ENCODE assay signal across 15 cellular contexts in the genomic region with DNA sequence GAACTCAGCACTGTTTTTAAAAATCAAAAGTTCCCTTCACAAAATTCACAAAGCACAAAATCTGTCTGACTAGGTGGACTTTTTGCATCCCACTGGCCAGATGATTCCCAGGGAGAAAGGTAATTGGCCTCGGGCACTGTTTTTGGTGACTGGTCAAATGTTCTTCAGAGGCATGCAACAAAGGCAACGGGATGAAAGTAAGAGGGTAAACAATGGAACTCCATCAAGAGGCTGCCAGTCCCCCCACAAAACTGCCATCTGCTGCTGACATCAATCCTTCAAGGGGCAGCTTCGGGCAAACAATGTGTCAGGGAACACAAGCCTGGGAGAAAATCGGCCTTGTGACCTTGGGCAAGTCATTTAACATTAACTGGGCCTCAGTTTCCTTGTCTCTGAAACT. TPM values are rescaled to one million over a fixed set of nuclear protein-coding genes. Genes with fewer than 3 reads are reported as not detected.
A peak's percentile ranks its signal among the peaks of the same experiment; 100 is the strongest.
DNase-seq lines count a peak whose midpoint lies in the region; ATAC-seq and TF ChIP-seq lines count a peak whose summit lies in the region.
"Had no signal": no experiment of that assay in that cellular context is flagged by ENCODE, and none has a peak within 500 bp of the region (broad histone marks: within the 10 kb centered on the region; RNA-seq: fewer than 3 reads in every experiment).

No MANE protein-coding gene starts in this region.

- H3K79me2 ChIP-seq in mammary epithelial cell (ENCODE audit: insufficient read depth, low read length), result peaks cover 82% of the 10 kb centered on the region

- H3K9me3 Mint-ChIP-seq in mesothelial cell of epicardium (no peaks in the 10 kb centered on the region), type B pancreatic cell (peaks cover 5% of the 10 kb centered on the region)
- no peaks in the 10 kb centered on the region for H3K9me3 Mint-ChIP-seq in activated CD4-positive, alpha-beta memory T cell treated with anti-CD3 and anti-CD28 coated beads, Interleukin-2, amount 10 ng/mL, durations not matched to agents 7 days and 5 days

- DNase-seq in NCI-H82 (lab: John Stamatoyannopoulos, UW) (peak; percentile 6), NCI-H82 treated with DMSO at 0.1 percent for 48 hours (lab: John Stamatoyannopoulos, UW; ENCODE audit: unreplicated experiment) (no peak), mammary epithelial cell (no peak), mesothelial cell of epicardium (ENCODE audit: low spot score in 2 of 2, unreplicated experiment in 2 of 2) (no peak), type B pancreatic cell (ENCODE audit: extremely low spot score, unreplicated experiment) (no peak)
- no peak for DNase-seq in activated CD4-positive, alpha-beta memory T cell treated with anti-CD3 and anti-CD28 coated beads, Interleukin-2, amount 10 ng/mL, durations not matched to agents 7 days and 5 days
- DNase-seq: MV-4-11, NCI-H1417 treated with DMSO at 0.1 percent for 48 hours, NCI-H1930, PC-3 had no signal

- POLR2A ChIA-PET in activated CD4-positive, alpha-beta memory T cell treated with anti-CD3 and anti-CD28 coated beads, Interleukin-2, amount 10 ng/mL, durations not matched to agents 7 days and 5 days (lab: Charles Lee), result no interaction called here

- intact Hi-C loops in mammary epithelial cell (cut with micrococcal nuclease), result loop anchor here (5.0 kb wide), 2 partner anchors 164 to 274 kb away; no protein-coding TSS in a partner anchor

- H3K4me1 ChIP-seq in mammary epithelial cell (ENCODE audit: insufficient read depth, low read length), result peaks cover 38% of the 10 kb centered on the region

- no peaks in the 10 kb centered on the region for H3K9me3 ChIP-seq in mammary epithelial cell (replicated peaks; ENCODE audit: insufficient read depth, low read length)
- H3K9me3 ChIP-seq: A549 had no signal

- H3K4me3 Mint-ChIP-seq in mesothelial cell of epicardium, result peak overlapping the region; percentile 4
- H3K4me3 Mint-ChIP-seq in type B pancreatic cell, result peak overlapping the region; percentile 77
- no peak overlapping the region for H3K4me3 Mint-ChIP-seq in activated CD4-positive, alpha-beta memory T cell treated with anti-CD3 and anti-CD28 coated beads, Interleukin-2, amount 10 ng/mL, durations not matched to agents 7 days and 5 days

- no peaks in the 10 kb centered on the region for H3K27me3 ChIP-seq in mammary epithelial cell (ENCODE audit: insufficient read depth, low read length)
- H3K27me3 ChIP-seq: BLaER1 treated with 17β-estradiol and CSF1 and Interleukin-3, amounts not matched to agents 10 nM and 100 nM had no signal

- CTCF ChIA-PET in mammary epithelial cell (lab: Charles Lee; ENCODE audit: low non-redundant PET), result no interaction called here
- CTCF ChIA-PET in activated CD4-positive, alpha-beta memory T cell treated with anti-CD3 and anti-CD28 coated beads, Interleukin-2, amount 10 ng/mL, durations not matched to agents 7 days and 5 days (lab: Charles Lee), result no interaction called here

- H3K4me1 Mint-ChIP-seq in mesothelial cell of epicardium (peaks cover 74% of the 10 kb centered on the region), type B pancreatic cell (ENCODE audit: unreplicated experiment) (peaks cover 64% of the 10 kb centered on the region)
- peaks cover 20% of the 10 kb centered on the region for H3K4me1 Mint-ChIP-seq in activated CD4-positive, alpha-beta memory T cell treated with anti-CD3 and anti-CD28 coated beads, Interleukin-2, amount 10 ng/mL, durations not matched to agents 7 days and 5 days

- no peak overlapping the region for H2AFZ ChIP-seq in mammary epithelial cell (ENCODE audit: low read depth, low read length)

- TF ChIP-seq CTCF in mammary epithelial cell (conservative IDR thresholded peaks at IDR 0.05 in 1 of 2, IDR thresholded peaks at IDR 0.05 in 1 of 2; ENCODE audit: extremely low read depth in 1 of 2, insufficient read depth in 1 of 2, low read depth in 1 of 2, low read length in 2 of 2), result no peak
- TF ChIP-seq CTCF in mesothelial cell of epicardium (IDR thresholded peaks at IDR 0.05; ENCODE audit: unreplicated experiment), result no peak
- TF ChIP-seq CTCF in type B pancreatic cell (conservative IDR thresholded peaks at IDR 0.05), result no peak

- no peaks in the 10 kb centered on the region for H4K20me1 ChIP-seq in mammary epithelial cell (ENCODE audit: insufficient read depth, low read length)

- WGBS in mammary epithelial cell (ENCODE audit: low coverage, missing lambda C conversion rate), result 94% methylated on average over 4 of the region's 4 CpGs

- peak overlapping the region; percentile 58 to 94 (median 89) for H3K4me3 ChIP-seq in mammary epithelial cell (replicated peaks in 1 of 3; ENCODE audit: insufficient read depth in 1 of 3, low read depth in 2 of 3, low read length in 3 of 3)
- H3K4me3 ChIP-seq: A549; BLaER1 treated with 17β-estradiol and CSF1 and Interleukin-3, amounts not matched to agents 10 nM and 100 nM had no signal

- peak overlapping the region; percentile 82 for H3K4me2 ChIP-seq in mammary epithelial cell (ENCODE audit: insufficient read depth, low read depth, low read length)
- H3K4me2 ChIP-seq: A549 had no signal

- peak overlapping the region; percentile 46 for H3K9ac ChIP-seq in mammary epithelial cell (ENCODE audit: insufficient read depth, low read length)
- H3K9ac ChIP-seq: BLaER1 treated with 17β-estradiol and CSF1 and Interleukin-3, amounts not matched to agents 10 nM and 100 nM had no signal

- H3K36me3 Mint-ChIP-seq in mesothelial cell of epicardium, result peaks cover 4% of the 10 kb centered on the region
- peaks cover 9% of the 10 kb centered on the region for H3K36me3 Mint-ChIP-seq in type B pancreatic cell
- no peaks in the 10 kb centered on the region for H3K36me3 Mint-ChIP-seq in activated CD4-positive, alpha-beta memory T cell treated with anti-CD3 and anti-CD28 coated beads, Interleukin-2, amount 10 ng/mL, durations not matched to agents 7 days and 5 days (ENCODE audit: low read depth)

- H3K36me3 ChIP-seq in mammary epithelial cell (ENCODE audit: insufficient read depth, low read length), result peaks cover 2% of the 10 kb centered on the region
- H3K36me3 ChIP-seq: BLaER1 treated with 17β-estradiol and CSF1 and Interleukin-3, amounts not matched to agents 10 nM and 100 nM had no signal

- peak overlapping the region; percentile 73 for H3K27ac Mint-ChIP-seq in mesothelial cell of epicardium
- no peak overlapping the region for H3K27ac Mint-ChIP-seq in type B pancreatic cell
- no peak overlapping the region for H3K27ac Mint-ChIP-seq in activated CD4-positive, alpha-beta memory T cell treated with anti-CD3 and anti-CD28 coated beads, Interleukin-2, amount 10 ng/mL, durations not matched to agents 7 days and 5 days

- H3K27me3 Mint-ChIP-seq in mesothelial cell of epicardium (ENCODE audit: low read depth) (no peaks in the 10 kb centered on the region), type B pancreatic cell (no peaks in the 10 kb centered on the region)
- H3K27me3 Mint-ChIP-seq in activated CD4-positive, alpha-beta memory T cell treated with anti-CD3 and anti-CD28 coated beads, Interleukin-2, amount 10 ng/mL, durations not matched to agents 7 days and 5 days, result peaks cover 24% of the 10 kb centered on the region

- in situ Hi-C loops in mammary epithelial cell (cut with MboI; ENCODE audit: low sequenced_read_pairs in 2 of 2), result no loop called here

- BruUV-seq in mammary epithelial cell (replicated peaks; lab: Mats Ljungman, UMichigan), result no TSS peak

- dilution Hi-C loops in mammary epithelial cell (cut with HindIII; ENCODE audit: low sequenced_read_pairs), result no loop called here

- ATAC-seq in HG03196 (IDR thresholded peaks at IDR 0.05; ENCODE audit: unreplicated experiment) (no peak), HG02884 (IDR thresholded peaks at IDR 0.05; ENCODE audit: unreplicated experiment) (no peak)
- ATAC-seq: A549, PC-3 had no signal

- H3K27ac ChIP-seq in mammary epithelial cell (ENCODE audit: insufficient read depth, low read depth, low read length), result no peak overlapping the region
- H3K27ac ChIP-seq: A549; BLaER1 treated with 17β-estradiol and CSF1 and Interleukin-3, amounts not matched to agents 10 nM and 100 nM; RWPE1 had no signal

RNA-seq across cellular contexts. Expression of a gene that starts 3.2 kb away (rescaled TPM):
- 10 to 100 TPM; 27.2 to 50.1 TPM for total RNA-seq in mammary epithelial cell
- 9.2 TPM for polyA plus RNA-seq in mammary epithelial cell
- polyA minus RNA-seq in mammary epithelial cell, result 62.1 TPM
- 61.3 to 68.6 TPM (median 65.6 TPM) in 3 replicates for total RNA-seq in mesothelial cell of epicardium
- 20.6 and 41.7 TPM in 2 replicates for total RNA-seq in type B pancreatic cell (ENCODE audit: low replicate concordance)
- total RNA-seq in activated CD4-positive, alpha-beta memory T cell treated with anti-CD3 and anti-CD28 coated beads, Interleukin-2, amount 10 ng/mL, durations not matched to agents 7 days and 5 days, result 1 to 10 TPM; 1.2 to 1.3 TPM
